ENCODE assay signal across 8 cellular contexts in the genomic region with DNA sequence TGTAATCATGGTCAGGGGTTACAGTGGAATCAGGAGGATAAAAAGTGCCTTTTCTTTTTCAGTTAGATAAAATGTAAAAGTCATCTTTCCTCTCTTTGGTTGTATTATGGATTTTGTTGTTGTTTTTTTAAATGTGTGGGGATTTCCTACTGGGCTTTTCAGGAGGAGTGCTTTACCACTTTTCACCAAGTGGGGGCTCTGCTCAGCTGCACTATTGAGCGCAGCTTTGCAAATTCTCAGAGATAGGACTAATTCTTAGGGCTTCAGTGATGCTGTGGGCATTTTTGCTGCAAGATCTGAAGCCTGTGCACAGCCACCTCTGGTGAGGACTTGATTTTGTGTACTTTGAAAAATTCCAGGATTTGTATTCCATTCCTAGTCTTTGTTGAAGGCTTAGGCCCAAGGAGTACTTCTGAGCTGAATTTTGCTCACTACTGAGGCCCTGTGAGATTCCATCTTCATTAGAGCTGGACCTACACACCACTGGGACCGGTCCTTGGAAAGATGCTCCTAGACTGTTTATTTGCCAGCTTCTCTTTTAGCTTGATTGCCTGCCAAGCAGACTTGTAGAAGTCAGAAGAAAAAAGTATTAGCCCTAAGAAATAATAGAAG. TPM values are rescaled to one million over a fixed set of nuclear protein-coding genes. Genes with fewer than 3 reads are reported as not detected.
DNase-seq lines count a peak whose midpoint lies in the region; ATAC-seq and TF ChIP-seq lines count a peak whose summit lies in the region.

No MANE protein-coding gene starts in this region.

- no peaks in the 10 kb centered on the region for H3K36me3 Mint-ChIP-seq in activated T-cell treated with anti-CD3 and anti-CD28 coated beads, Interleukin-2, amount 50 U/mL, for 72 hours (ENCODE audit: insufficient read depth in 2 of 2)
- H3K36me3 Mint-ChIP-seq in progenitor cell of endocrine pancreas (ENCODE audit: insufficient read depth) = no peaks in the 10 kb centered on the region
- peaks cover 0 to 4% of the 10 kb centered on the region in 2 donors for H3K36me3 Mint-ChIP-seq in stimulated activated naive B cell treated with anti-CD40 and anti-IgM and Interleukin-4, amounts not matched to agents 10 μg/mL and 1 μg/mL and 100 μg/mL, for 72 hours
- H3K36me3 Mint-ChIP-seq in activated naive CD4-positive, alpha-beta T cell treated with anti-CD3 and anti-CD28 coated beads, Interleukin-2, amount 50 U/mL, for 72 hours = no peaks in the 10 kb centered on the region

- no peaks in the 10 kb centered on the region for H3K27me3 Mint-ChIP-seq in activated T-cell treated with anti-CD3 and anti-CD28 coated beads, Interleukin-2, amount 50 U/mL, for 72 hours (ENCODE audit: low read depth)
- peaks cover 10% of the 10 kb centered on the region for H3K27me3 Mint-ChIP-seq in progenitor cell of endocrine pancreas
- no peaks in the 10 kb centered on the region for H3K27me3 Mint-ChIP-seq in stimulated activated naive B cell treated with anti-CD40 and anti-IgM and Interleukin-4, amounts not matched to agents 10 μg/mL and 1 μg/mL and 100 μg/mL, for 72 hours

- no peak overlapping the region for H3K27ac Mint-ChIP-seq in activated T-cell treated with anti-CD3 and anti-CD28 coated beads, Interleukin-2, amount 50 U/mL, for 72 hours
- H3K27ac Mint-ChIP-seq in progenitor cell of endocrine pancreas = peak overlapping the region; percentile 95
- H3K27ac Mint-ChIP-seq in stimulated activated naive B cell treated with anti-CD40 and anti-IgM and Interleukin-4, amounts not matched to agents 10 μg/mL and 1 μg/mL and 100 μg/mL, for 72 hours = no peak overlapping the region
- no peak overlapping the region for H3K27ac Mint-ChIP-seq in activated naive CD4-positive, alpha-beta T cell treated with anti-CD3 and anti-CD28 coated beads, Interleukin-2, amount 50 U/mL, for 72 hours

- no peak overlapping the region for H3K4me3 Mint-ChIP-seq in activated T-cell treated with anti-CD3 and anti-CD28 coated beads, Interleukin-2, amount 50 U/mL, for 72 hours
- H3K4me3 Mint-ChIP-seq in progenitor cell of endocrine pancreas (ENCODE audit: low read depth) = peak overlapping the region; percentile 37
- H3K4me3 Mint-ChIP-seq in stimulated activated naive B cell treated with anti-CD40 and anti-IgM and Interleukin-4, amounts not matched to agents 10 μg/mL and 1 μg/mL and 100 μg/mL, for 72 hours = no peak overlapping the region

- no peak for ATAC-seq in activated T-cell treated with anti-CD3 and anti-CD28 coated beads, Interleukin-2, amount 50 U/mL, for 72 hours (replicated peaks in 1 of 2)
- ATAC-seq in HG02885 (IDR thresholded peaks at IDR 0.05; ENCODE audit: poor library complexity, unreplicated experiment) = no peak
- no peak for ATAC-seq in stimulated activated naive B cell treated with anti-CD40 and anti-IgM and Interleukin-4, amounts not matched to agents 10 μg/mL and 1 μg/mL and 100 μg/mL, for 72 hours (replicated peaks)
- no peak for ATAC-seq in activated naive CD4-positive, alpha-beta T cell treated with anti-CD3 and anti-CD28 coated beads, Interleukin-2, amount 50 U/mL, for 72 hours

- peak; percentile 75 for TF ChIP-seq CTCF in epithelial cell of proximal tubule (conservative IDR thresholded peaks at IDR 0.05; ENCODE audit: low read depth, low read length)
- peak; percentile 71 for TF ChIP-seq CTCF in progenitor cell of endocrine pancreas (IDR thresholded peaks at IDR 0.05; ENCODE audit: unreplicated experiment)

- DNase-seq in activated T-cell treated with anti-CD3 and anti-CD28 coated beads, Interleukin-2, amount 50 U/mL, for 72 hours = peak; percentile 24 to 30
- DNase-seq in activated T-cell treated with anti-CD3 and anti-CD28 coated beads for 4 hours (no peak), NCI-H82 (lab: John Stamatoyannopoulos, UW) (peak; percentile 69), epithelial cell of proximal tubule (ENCODE audit: low read depth) (no peak), progenitor cell of endocrine pancreas (ENCODE audit: low spot score, unreplicated experiment) (peak; percentile 25)
- DNase-seq in stimulated activated naive B cell treated with anti-CD40 and anti-IgM and Interleukin-4, amounts not matched to agents 10 μg/mL and 1 μg/mL and 100 μg/mL, for 72 hours = no peak
- no peak for DNase-seq in activated naive CD4-positive, alpha-beta T cell treated with anti-CD3 and anti-CD28 coated beads, Interleukin-2, amount 50 U/mL, for 72 hours (ENCODE audit: low spot score in 2 of 2)

- no peaks in the 10 kb centered on the region for H3K9me3 Mint-ChIP-seq in activated T-cell treated with anti-CD3 and anti-CD28 coated beads, Interleukin-2, amount 50 U/mL, for 72 hours
- no peaks in the 10 kb centered on the region for H3K9me3 Mint-ChIP-seq in progenitor cell of endocrine pancreas (ENCODE audit: low read depth)
- H3K9me3 Mint-ChIP-seq in stimulated activated naive B cell treated with anti-CD40 and anti-IgM and Interleukin-4, amounts not matched to agents 10 μg/mL and 1 μg/mL and 100 μg/mL, for 72 hours = peaks cover 0 to 1% of the 10 kb centered on the region in 2 donors
- H3K9me3 Mint-ChIP-seq in activated naive CD4-positive, alpha-beta T cell treated with anti-CD3 and anti-CD28 coated beads, Interleukin-2, amount 50 U/mL, for 72 hours = no peaks in the 10 kb centered on the region

- H3K4me3 ChIP-seq in epithelial cell of proximal tubule (ENCODE audit: low read depth, low read length) = no peak overlapping the region

- H3K4me1 Mint-ChIP-seq in activated T-cell treated with anti-CD3 and anti-CD28 coated beads, Interleukin-2, amount 50 U/mL, for 72 hours (ENCODE audit: low read depth) = peaks cover 32% of the 10 kb centered on the region
- H3K4me1 Mint-ChIP-seq in progenitor cell of endocrine pancreas (ENCODE audit: low read depth) = peaks cover 42% of the 10 kb centered on the region
- peaks cover 16 to 35% of the 10 kb centered on the region in 2 donors for H3K4me1 Mint-ChIP-seq in stimulated activated naive B cell treated with anti-CD40 and anti-IgM and Interleukin-4, amounts not matched to agents 10 μg/mL and 1 μg/mL and 100 μg/mL, for 72 hours

RNA-seq across cellular contexts. Expression of a gene that starts 7.5 kb away (rescaled TPM):
- total RNA-seq in activated T-cell treated with anti-CD3 and anti-CD28 coated beads, Interleukin-2, amount 50 U/mL, for 72 hours = 10 to 100 TPM; 26.8 to 38.8 TPM
- total RNA-seq in epithelial cell of proximal tubule = 23.7 and 32.1 TPM in 2 replicates
- 54.6 and 56.0 TPM in 2 replicates for total RNA-seq in progenitor cell of endocrine pancreas
- 10 to 100 TPM; 20.5 to 24.1 TPM for total RNA-seq in activated naive CD4-positive, alpha-beta T cell treated with anti-CD3 and anti-CD28 coated beads, Interleukin-2, amount 50 U/mL, for 72 hours

Comparison
In these comparisons a context has a peak if more than half of its experiments do, and no peak if none do; other contexts are left out.
1. DNase-seq: peak in activated T-cell treated with anti-CD3 and anti-CD28 coated beads, Interleukin-2, amount 50 U/mL, for 72 hours (2 of 2), NCI-H82 (single experiment) and progenitor cell of endocrine pancreas (single experiment); none in activated T-cell treated with anti-CD3 and anti-CD28 coated beads for 4 hours (single experiment), epithelial cell of proximal tubule (single experiment), stimulated activated naive B cell treated with anti-CD40 and anti-IgM and Interleukin-4, amounts not matched to agents 10 μg/mL and 1 μg/mL and 100 μg/mL, for 72 hours (single experiment) and activated naive CD4-positive, alpha-beta T cell treated with anti-CD3 and anti-CD28 coated beads, Interleukin-2, amount 50 U/mL, for 72 hours (0 of 2).